Comparison of ENCODE assay signal across 29 cellular contexts in the genomic region with DNA sequence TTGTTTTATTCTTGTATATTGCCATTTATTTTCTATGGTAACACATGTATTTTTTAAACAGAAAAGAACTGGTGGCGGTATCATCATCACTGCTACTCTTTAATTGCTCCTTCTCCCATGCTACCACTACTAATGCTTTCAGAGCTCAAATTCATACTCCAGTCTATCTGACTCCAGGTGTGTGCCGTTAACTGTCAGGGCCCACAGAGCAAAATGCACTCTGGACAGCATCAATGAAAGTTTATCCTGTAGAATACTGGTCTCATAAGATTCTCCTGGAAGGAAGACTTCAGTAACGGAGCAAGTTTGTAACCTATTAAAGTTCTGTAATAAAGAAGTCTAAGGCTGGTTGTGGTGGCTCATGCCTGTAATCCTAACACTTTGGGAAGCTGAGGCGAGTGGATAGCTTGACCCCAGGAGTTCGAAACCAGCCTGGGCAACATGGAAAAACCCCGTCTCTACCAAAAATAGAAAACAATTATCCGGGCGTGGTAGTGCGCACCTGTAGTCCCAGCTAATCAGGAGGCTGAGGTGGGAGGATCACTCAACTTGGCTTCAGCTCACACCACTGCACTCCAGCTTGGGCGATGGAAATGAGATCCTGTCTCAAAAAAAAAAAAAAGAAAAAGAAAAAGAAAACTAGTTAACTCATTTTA. TPM values are rescaled to one million over a fixed set of nuclear protein-coding genes. Genes with fewer than 3 reads are reported as not detected.
DNase-seq lines count a peak whose midpoint lies in the region; ATAC-seq lines count a peak whose summit lies in the region.
"Had no signal": no experiment of that assay in that cellular context is flagged by ENCODE, and none has a peak within 500 bp of the region (broad histone marks: within the 10 kb centered on the region; RNA-seq: fewer than 3 reads in every experiment).

No MANE protein-coding gene starts in this region.

- no peak overlapping the region for H3K4me3 Mint-ChIP-seq in activated naive CD8-positive, alpha-beta T cell treated with anti-CD3 and anti-CD28 coated beads for 36 hours
- H3K4me3 Mint-ChIP-seq: CD8-positive, alpha-beta T cell; nephron; T-helper 1 cell treated with Interleukin-12 subunit alpha and Interleukin-12 subunit beta and Interleukin-4 antibody, amounts not matched to agents 30 μg/mL and 1 μg/mL, for 36 hours had no signal

- H3K27ac Mint-ChIP-seq in activated naive CD8-positive, alpha-beta T cell treated with anti-CD3 and anti-CD28 coated beads for 36 hours: no peak overlapping the region
- H3K27ac Mint-ChIP-seq: CD8-positive, alpha-beta T cell; nephron; T-helper 1 cell treated with Interleukin-12 subunit alpha and Interleukin-12 subunit beta and Interleukin-4 antibody, amounts not matched to agents 30 μg/mL and 1 μg/mL, for 36 hours had no signal

- ATAC-seq in GM19351 (IDR thresholded peaks at IDR 0.05; ENCODE audit: unreplicated experiment): peak; percentile 22
- ATAC-seq in HG02623 (IDR thresholded peaks at IDR 0.05; ENCODE audit: unreplicated experiment): peak; percentile 15
- peak; percentile 16 for ATAC-seq in HG03432 (IDR thresholded peaks at IDR 0.05; ENCODE audit: unreplicated experiment)
- ATAC-seq: CD8-positive, alpha-beta T cell; left lobe of liver; SK-N-SH treated with all-trans-retinoic acid at 6 μM for 48 hours had no signal

- H3K36me3 Mint-ChIP-seq in activated naive CD8-positive, alpha-beta T cell treated with anti-CD3 and anti-CD28 coated beads for 36 hours: no peaks in the 10 kb centered on the region
- H3K36me3 Mint-ChIP-seq: CD8-positive, alpha-beta T cell had no signal

- H3K9me3 Mint-ChIP-seq in activated naive CD8-positive, alpha-beta T cell treated with anti-CD3 and anti-CD28 coated beads for 36 hours: peaks cover 1% of the 10 kb centered on the region
- H3K9me3 Mint-ChIP-seq: CD8-positive, alpha-beta T cell; nephron; T-helper 1 cell treated with Interleukin-12 subunit alpha and Interleukin-12 subunit beta and Interleukin-4 antibody, amounts not matched to agents 30 μg/mL and 1 μg/mL, for 36 hours had no signal

- H3K4me1 Mint-ChIP-seq in activated naive CD8-positive, alpha-beta T cell treated with anti-CD3 and anti-CD28 coated beads for 36 hours: peaks cover 42% of the 10 kb centered on the region

- H3K27me3 Mint-ChIP-seq in activated naive CD8-positive, alpha-beta T cell treated with anti-CD3 and anti-CD28 coated beads for 36 hours: no peaks in the 10 kb centered on the region

- DNase-seq in left kidney (ENCODE audit: low read depth, low spot score) (peak; percentile 34), NCI-H1092 treated with DMSO at 0.1 percent for 48 hours (lab: John Stamatoyannopoulos, UW) (no peak), NCI-H2107 treated with DMSO at 0.1 percent for 48 hours (lab: John Stamatoyannopoulos, UW; ENCODE audit: unreplicated experiment) (no peak)
- DNase-seq in activated naive CD8-positive, alpha-beta T cell treated with anti-CD3 and anti-CD28 coated beads for 36 hours: no peak
- DNase-seq: activated CD4-positive, alpha-beta T cell treated with anti-CD3 and anti-CD28 coated beads, Interleukin-2, amount 50 U/mL, for 48 hours; activated T-cell treated with anti-CD3 and anti-CD28 coated beads, Interleukin-2, amount 50 U/mL, for 48 hours; adrenal gland; BE2C; CD8-positive, alpha-beta T cell; central memory CD4-positive, alpha-beta T cell; cortex of kidney; DMS 273 treated with DMSO at 0.1 percent for 48 hours; effector memory CD4-positive, alpha-beta T cell; EL; hypothalamus; IMR-90; NCI-H1694 treated with DMSO at 0.1 percent for 48 hours; NCI-H524 treated with DMSO at 0.1 percent for 48 hours; PC-9; Right ventricle myocardium superior; stimulated activated CD4-positive, alpha-beta T cell treated with anti-CD3 and anti-CD28 coated beads, Interleukin-4, amount 100 ng/mL, for 24 hours; thyroid gland had no signal

RNA-seq across cellular contexts. Expression of gene ZNRF2, which starts 18.4 kb away (rescaled TPM):
- total RNA-seq in activated naive CD8-positive, alpha-beta T cell treated with anti-CD3 and anti-CD28 coated beads for 36 hours: 1 to 10 TPM; 6.9 TPM
